ENCODE assay signal across 1 cellular context in the genomic region with DNA sequence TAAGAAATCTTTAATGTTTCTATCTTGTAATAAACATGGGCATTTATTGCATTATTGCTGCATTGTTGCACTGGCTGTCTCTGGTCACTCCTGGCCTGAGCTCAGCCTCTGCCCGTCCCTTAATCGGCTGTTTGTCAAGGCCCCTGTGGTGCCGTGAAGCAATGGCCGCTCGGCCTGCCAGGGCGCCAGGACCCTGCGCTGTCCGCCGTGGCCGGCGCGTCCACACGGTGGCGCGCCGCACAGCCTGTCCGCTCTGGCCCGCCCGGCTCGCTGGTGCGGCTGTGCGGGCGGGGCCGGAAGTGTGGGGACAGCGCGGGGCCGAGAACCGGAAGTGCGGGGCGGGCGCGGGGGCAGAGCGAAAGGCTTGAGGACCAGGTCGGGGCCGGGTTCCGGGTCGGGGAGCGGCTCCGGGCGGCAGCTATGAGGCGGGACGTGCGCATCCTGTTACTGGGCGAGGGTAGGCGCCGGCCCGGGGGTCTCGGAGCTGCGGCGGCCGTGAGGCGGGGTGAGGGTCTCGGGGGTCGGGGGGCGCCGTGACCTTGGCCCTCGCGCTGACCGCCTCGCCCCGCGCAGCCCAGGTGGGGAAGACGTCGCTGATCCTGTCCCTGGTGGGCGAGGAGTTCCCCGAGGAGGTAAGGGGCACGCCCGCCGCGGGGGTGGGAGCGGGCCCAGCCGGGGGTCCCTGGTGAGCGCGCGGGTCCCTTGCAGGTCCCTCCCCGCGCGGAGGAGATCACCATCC.
TF ChIP-seq lines count a peak whose summit lies in the region.

A gene (plus strand): TSS at position 353 of the 739 bp plus-strand sequence. CDS start 68 bp downstream, at position 421.

TF ChIP-seq in K562, 482 proteins besides CTCF, POLR2A, EP300 and RAD21 (continued from another document and continues in another):
- peak in 1 of 2 experiments; percentile 79; a peak in 1 of 4 replicates for TF ChIP-seq RCOR1 (IDR thresholded peaks at IDR 0.05; ENCODE audit: borderline replicate concordance in 1 of 2, low read depth in 2 of 2, low read length in 2 of 2)
- TF ChIP-seq JUND (IDR thresholded peaks at IDR 0.05; ENCODE audit: borderline replicate concordance, low read depth, low read length): peak; percentile 79
- TF ChIP-seq JUND (tag; IDR thresholded peaks at IDR 0.05; ENCODE audit: borderline replicate concordance, low read depth, low read length): no peak; the same call in 2 of the 3 replicates
- TF ChIP-seq, protein P1, sequence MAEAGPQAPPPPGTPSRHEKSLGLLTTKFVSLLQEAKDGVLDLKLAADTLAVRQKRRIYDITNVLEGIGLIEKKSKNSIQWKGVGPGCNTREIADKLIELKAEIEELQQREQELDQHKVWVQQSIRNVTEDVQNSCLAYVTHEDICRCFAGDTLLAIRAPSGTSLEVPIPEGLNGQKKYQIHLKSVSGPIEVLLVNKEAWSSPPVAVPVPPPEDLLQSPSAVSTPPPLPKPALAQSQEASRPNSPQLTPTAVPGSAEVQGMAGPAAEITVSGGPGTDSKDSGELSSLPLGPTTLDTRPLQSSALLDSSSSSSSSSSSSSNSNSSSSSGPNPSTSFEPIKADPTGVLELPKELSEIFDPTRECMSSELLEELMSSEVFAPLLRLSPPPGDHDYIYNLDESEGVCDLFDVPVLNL (CRISPR knock-in tag; IDR thresholded peaks at IDR 0.05; ENCODE audit: low read depth): no peak
- TF ChIP-seq ILK (tag; IDR thresholded peaks at IDR 0.05; ENCODE audit: borderline replicate concordance, low read depth): no peak
- no peak for TF ChIP-seq CBX2 (IDR thresholded peaks at IDR 0.05; ENCODE audit: insufficient read depth, low read length, poor library complexity, severe bottlenecking)
- no peak for TF ChIP-seq HNRNPH1 (optimal IDR thresholded peaks at IDR 0.05; ENCODE audit: low read depth, low read length)
- 0 out of 2 replicates have a peak, but pooled peaks have one; percentile 37 for TF ChIP-seq ERF (CRISPR knock-in tag; IDR thresholded peaks at IDR 0.05)
- peak; percentile 96; the same call in 1 of the 2 replicates for TF ChIP-seq ZBTB7A (IDR thresholded peaks at IDR 0.05; ENCODE audit: borderline replicate concordance, control insufficient read depth, low read depth, low read length)
- TF ChIP-seq, protein P2, sequence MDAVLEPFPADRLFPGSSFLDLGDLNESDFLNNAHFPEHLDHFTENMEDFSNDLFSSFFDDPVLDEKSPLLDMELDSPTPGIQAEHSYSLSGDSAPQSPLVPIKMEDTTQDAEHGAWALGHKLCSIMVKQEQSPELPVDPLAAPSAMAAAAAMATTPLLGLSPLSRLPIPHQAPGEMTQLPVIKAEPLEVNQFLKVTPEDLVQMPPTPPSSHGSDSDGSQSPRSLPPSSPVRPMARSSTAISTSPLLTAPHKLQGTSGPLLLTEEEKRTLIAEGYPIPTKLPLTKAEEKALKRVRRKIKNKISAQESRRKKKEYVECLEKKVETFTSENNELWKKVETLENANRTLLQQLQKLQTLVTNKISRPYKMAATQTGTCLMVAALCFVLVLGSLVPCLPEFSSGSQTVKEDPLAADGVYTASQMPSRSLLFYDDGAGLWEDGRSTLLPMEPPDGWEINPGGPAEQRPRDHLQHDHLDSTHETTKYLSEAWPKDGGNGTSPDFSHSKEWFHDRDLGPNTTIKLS (IDR thresholded peaks at IDR 0.05; ENCODE audit: borderline replicate concordance, low read depth): peak; percentile 92; the same call in 1 of the 2 replicates
- TF ChIP-seq CREM (IDR thresholded peaks at IDR 0.05; ENCODE audit: low read depth): peak; percentile 75
- peak; percentile 26; the same call in 1 of the 2 replicates for TF ChIP-seq BCL6 (CRISPR knock-in tag; IDR thresholded peaks at IDR 0.05)
- peak; percentile 69 for TF ChIP-seq CEBPB (tag; IDR thresholded peaks at IDR 0.05)
- TF ChIP-seq, protein P3, sequence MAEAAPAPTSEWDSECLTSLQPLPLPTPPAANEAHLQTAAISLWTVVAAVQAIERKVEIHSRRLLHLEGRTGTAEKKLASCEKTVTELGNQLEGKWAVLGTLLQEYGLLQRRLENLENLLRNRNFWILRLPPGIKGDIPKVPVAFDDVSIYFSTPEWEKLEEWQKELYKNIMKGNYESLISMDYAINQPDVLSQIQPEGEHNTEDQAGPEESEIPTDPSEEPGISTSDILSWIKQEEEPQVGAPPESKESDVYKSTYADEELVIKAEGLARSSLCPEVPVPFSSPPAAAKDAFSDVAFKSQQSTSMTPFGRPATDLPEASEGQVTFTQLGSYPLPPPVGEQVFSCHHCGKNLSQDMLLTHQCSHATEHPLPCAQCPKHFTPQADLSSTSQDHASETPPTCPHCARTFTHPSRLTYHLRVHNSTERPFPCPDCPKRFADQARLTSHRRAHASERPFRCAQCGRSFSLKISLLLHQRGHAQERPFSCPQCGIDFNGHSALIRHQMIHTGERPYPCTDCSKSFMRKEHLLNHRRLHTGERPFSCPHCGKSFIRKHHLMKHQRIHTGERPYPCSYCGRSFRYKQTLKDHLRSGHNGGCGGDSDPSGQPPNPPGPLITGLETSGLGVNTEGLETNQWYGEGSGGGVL (CRISPR knock-in tag; IDR thresholded peaks at IDR 0.05): no peak
- peak; percentile 68; the same call in 1 of the 2 replicates for TF ChIP-seq NR2C2 (CRISPR knock-in tag; IDR thresholded peaks at IDR 0.05)
- TF ChIP-seq NR2C2 (tag; IDR thresholded peaks at IDR 0.05): peak; percentile 87
- TF ChIP-seq ZNF583 (CRISPR knock-in tag; IDR thresholded peaks at IDR 0.05): no peak
- TF ChIP-seq, protein P4, sequence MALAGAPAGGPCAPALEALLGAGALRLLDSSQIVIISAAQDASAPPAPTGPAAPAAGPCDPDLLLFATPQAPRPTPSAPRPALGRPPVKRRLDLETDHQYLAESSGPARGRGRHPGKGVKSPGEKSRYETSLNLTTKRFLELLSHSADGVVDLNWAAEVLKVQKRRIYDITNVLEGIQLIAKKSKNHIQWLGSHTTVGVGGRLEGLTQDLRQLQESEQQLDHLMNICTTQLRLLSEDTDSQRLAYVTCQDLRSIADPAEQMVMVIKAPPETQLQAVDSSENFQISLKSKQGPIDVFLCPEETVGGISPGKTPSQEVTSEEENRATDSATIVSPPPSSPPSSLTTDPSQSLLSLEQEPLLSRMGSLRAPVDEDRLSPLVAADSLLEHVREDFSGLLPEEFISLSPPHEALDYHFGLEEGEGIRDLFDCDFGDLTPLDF (CRISPR knock-in tag; IDR thresholded peaks at IDR 0.05): peak; percentile 87; the same call in 1 of the 2 replicates
- TF ChIP-seq L3MBTL2 (IDR thresholded peaks at IDR 0.05): peak; percentile 61
- TF ChIP-seq RB1 (IDR thresholded peaks at IDR 0.05; ENCODE audit: low read depth): peak; percentile 100
- no peak for TF ChIP-seq POU5F1 (IDR thresholded peaks at IDR 0.05; ENCODE audit: borderline replicate concordance, low read depth, low read length, partially characterized antibody)
- TF ChIP-seq SPI1 (IDR thresholded peaks at IDR 0.05; ENCODE audit: borderline replicate concordance, low read depth, low read length): 0 out of 2 replicates have a peak, but pooled peaks have one; percentile 17
- peak in 1 of 2 experiments; percentile 73; a peak in 2 of 4 replicates for TF ChIP-seq HDAC1 (IDR thresholded peaks at IDR 0.05)
- TF ChIP-seq, protein P5, sequence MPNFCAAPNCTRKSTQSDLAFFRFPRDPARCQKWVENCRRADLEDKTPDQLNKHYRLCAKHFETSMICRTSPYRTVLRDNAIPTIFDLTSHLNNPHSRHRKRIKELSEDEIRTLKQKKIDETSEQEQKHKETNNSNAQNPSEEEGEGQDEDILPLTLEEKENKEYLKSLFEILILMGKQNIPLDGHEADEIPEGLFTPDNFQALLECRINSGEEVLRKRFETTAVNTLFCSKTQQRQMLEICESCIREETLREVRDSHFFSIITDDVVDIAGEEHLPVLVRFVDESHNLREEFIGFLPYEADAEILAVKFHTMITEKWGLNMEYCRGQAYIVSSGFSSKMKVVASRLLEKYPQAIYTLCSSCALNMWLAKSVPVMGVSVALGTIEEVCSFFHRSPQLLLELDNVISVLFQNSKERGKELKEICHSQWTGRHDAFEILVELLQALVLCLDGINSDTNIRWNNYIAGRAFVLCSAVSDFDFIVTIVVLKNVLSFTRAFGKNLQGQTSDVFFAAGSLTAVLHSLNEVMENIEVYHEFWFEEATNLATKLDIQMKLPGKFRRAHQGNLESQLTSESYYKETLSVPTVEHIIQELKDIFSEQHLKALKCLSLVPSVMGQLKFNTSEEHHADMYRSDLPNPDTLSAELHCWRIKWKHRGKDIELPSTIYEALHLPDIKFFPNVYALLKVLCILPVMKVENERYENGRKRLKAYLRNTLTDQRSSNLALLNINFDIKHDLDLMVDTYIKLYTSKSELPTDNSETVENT (CRISPR knock-in tag; IDR thresholded peaks at IDR 0.05): peak; percentile 98
- peak; percentile 85 for TF ChIP-seq POLR2G (IDR thresholded peaks at IDR 0.05; ENCODE audit: low read depth, low read length)
- TF ChIP-seq NCOA4 (IDR thresholded peaks at IDR 0.05; ENCODE audit: partially characterized antibody): no peak
- TF ChIP-seq, protein P6, sequence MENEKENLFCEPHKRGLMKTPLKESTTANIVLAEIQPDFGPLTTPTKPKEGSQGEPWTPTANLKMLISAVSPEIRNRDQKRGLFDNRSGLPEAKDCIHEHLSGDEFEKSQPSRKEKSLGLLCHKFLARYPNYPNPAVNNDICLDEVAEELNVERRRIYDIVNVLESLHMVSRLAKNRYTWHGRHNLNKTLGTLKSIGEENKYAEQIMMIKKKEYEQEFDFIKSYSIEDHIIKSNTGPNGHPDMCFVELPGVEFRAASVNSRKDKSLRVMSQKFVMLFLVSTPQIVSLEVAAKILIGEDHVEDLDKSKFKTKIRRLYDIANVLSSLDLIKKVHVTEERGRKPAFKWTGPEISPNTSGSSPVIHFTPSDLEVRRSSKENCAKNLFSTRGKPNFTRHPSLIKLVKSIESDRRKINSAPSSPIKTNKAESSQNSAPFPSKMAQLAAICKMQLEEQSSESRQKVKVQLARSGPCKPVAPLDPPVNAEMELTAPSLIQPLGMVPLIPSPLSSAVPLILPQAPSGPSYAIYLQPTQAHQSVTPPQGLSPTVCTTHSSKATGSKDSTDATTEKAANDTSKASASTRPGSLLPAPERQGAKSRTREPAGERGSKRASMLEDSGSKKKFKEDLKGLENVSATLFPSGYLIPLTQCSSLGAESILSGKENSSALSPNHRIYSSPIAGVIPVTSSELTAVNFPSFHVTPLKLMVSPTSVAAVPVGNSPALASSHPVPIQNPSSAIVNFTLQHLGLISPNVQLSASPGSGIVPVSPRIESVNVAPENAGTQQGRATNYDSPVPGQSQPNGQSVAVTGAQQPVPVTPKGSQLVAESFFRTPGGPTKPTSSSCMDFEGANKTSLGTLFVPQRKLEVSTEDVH (IDR thresholded peaks at IDR 0.05; ENCODE audit: low read depth, partially characterized antibody): peak; percentile 74
- TF ChIP-seq ZNF384 (IDR thresholded peaks at IDR 0.05; ENCODE audit: low read depth, low read length): peak; percentile 29; the same call in 1 of the 2 replicates
- no peak for TF ChIP-seq FOS (IDR thresholded peaks at IDR 0.05; ENCODE audit: extremely low read depth, insufficient read length)
- TF ChIP-seq, protein P7, sequence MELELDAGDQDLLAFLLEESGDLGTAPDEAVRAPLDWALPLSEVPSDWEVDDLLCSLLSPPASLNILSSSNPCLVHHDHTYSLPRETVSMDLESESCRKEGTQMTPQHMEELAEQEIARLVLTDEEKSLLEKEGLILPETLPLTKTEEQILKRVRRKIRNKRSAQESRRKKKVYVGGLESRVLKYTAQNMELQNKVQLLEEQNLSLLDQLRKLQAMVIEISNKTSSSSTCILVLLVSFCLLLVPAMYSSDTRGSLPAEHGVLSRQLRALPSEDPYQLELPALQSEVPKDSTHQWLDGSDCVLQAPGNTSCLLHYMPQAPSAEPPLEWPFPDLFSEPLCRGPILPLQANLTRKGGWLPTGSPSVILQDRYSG (tag; conservative IDR thresholded peaks at IDR 0.05; ENCODE audit: low read depth): no peak
- TF ChIP-seq MAFF (IDR thresholded peaks at IDR 0.05; ENCODE audit: low read length): no peak
- TF ChIP-seq, protein P8, sequence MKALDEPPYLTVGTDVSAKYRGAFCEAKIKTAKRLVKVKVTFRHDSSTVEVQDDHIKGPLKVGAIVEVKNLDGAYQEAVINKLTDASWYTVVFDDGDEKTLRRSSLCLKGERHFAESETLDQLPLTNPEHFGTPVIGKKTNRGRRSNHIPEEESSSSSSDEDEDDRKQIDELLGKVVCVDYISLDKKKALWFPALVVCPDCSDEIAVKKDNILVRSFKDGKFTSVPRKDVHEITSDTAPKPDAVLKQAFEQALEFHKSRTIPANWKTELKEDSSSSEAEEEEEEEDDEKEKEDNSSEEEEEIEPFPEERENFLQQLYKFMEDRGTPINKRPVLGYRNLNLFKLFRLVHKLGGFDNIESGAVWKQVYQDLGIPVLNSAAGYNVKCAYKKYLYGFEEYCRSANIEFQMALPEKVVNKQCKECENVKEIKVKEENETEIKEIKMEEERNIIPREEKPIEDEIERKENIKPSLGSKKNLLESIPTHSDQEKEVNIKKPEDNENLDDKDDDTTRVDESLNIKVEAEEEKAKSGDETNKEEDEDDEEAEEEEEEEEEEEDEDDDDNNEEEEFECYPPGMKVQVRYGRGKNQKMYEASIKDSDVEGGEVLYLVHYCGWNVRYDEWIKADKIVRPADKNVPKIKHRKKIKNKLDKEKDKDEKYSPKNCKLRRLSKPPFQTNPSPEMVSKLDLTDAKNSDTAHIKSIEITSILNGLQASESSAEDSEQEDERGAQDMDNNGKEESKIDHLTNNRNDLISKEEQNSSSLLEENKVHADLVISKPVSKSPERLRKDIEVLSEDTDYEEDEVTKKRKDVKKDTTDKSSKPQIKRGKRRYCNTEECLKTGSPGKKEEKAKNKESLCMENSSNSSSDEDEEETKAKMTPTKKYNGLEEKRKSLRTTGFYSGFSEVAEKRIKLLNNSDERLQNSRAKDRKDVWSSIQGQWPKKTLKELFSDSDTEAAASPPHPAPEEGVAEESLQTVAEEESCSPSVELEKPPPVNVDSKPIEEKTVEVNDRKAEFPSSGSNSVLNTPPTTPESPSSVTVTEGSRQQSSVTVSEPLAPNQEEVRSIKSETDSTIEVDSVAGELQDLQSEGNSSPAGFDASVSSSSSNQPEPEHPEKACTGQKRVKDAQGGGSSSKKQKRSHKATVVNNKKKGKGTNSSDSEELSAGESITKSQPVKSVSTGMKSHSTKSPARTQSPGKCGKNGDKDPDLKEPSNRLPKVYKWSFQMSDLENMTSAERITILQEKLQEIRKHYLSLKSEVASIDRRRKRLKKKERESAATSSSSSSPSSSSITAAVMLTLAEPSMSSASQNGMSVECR (CRISPR knock-in tag; IDR thresholded peaks at IDR 0.05): peak; percentile 61; the same call in 1 of the 2 replicates
- TF ChIP-seq POLR2B (IDR thresholded peaks at IDR 0.05; ENCODE audit: low read depth, partially characterized antibody): peak; percentile 61
- TF ChIP-seq JUN (IDR thresholded peaks at IDR 0.05; ENCODE audit: borderline replicate concordance, low read depth, low read length): peak; percentile 68; the same call in 1 of the 2 replicates
- no peak for TF ChIP-seq JUN (CRISPR knock-in tag; IDR thresholded peaks at IDR 0.05; ENCODE audit: borderline replicate concordance)
- TF ChIP-seq MEIS2 (IDR thresholded peaks at IDR 0.05; ENCODE audit: partially characterized antibody): peak; percentile 56
- TF ChIP-seq KLF13 (tag; IDR thresholded peaks at IDR 0.05; ENCODE audit: borderline replicate concordance, low read depth): 0 out of 2 replicates have a peak, but pooled peaks have one; percentile 53
- no peak for TF ChIP-seq ZFP36 (IDR thresholded peaks at IDR 0.05; ENCODE audit: low read depth, low read length, partially characterized antibody)
- peak; percentile 21; the same call in 1 of the 2 replicates for TF ChIP-seq LCOR (CRISPR knock-in tag; IDR thresholded peaks at IDR 0.05)
- TF ChIP-seq TAF7 (tag; IDR thresholded peaks at IDR 0.05): no peak
- TF ChIP-seq ZNF263 (CRISPR knock-in tag; IDR thresholded peaks at IDR 0.05; ENCODE audit: borderline replicate concordance): peak; percentile 45; the same call in 1 of the 2 replicates
- no peak for TF ChIP-seq RBM14 (IDR thresholded peaks at IDR 0.05; ENCODE audit: borderline replicate concordance, insufficient read depth, low read depth, low read length)
- TF ChIP-seq EWSR1 (IDR thresholded peaks at IDR 0.05; ENCODE audit: borderline replicate concordance, low read depth, partially characterized antibody): no peak
- TF ChIP-seq XRCC5 (IDR thresholded peaks at IDR 0.05; ENCODE audit: low read depth, low read length): peak; percentile 93
